31 cellular contexts compared by ENCODE assay signal in genomic region chr7:173120-173918, GRCh38. TPM values are rescaled to one million over a fixed set of nuclear protein-coding genes. Genes with fewer than 3 reads are reported as not detected.
"Had no signal": no experiment of that assay in that cellular context is flagged by ENCODE, and none has a peak within 500 bp of the region (broad histone marks: within the 10 kb centered on the region; RNA-seq: fewer than 3 reads in every experiment).

No MANE protein-coding gene starts in this region.

- H3K4me1 Mint-ChIP-seq: activated CD4-positive, alpha-beta memory T cell treated with anti-CD3 and anti-CD28 coated beads, Interleukin-2, amount 10 ng/mL, durations not matched to agents 7 days and 5 days; activated CD4-positive, alpha-beta T cell treated with anti-CD3 and anti-CD28 coated beads, Interleukin-2, amount 10 ng/mL, durations not matched to agents 7 days and 5 days; activated naive CD4-positive, alpha-beta T cell treated with anti-CD3 and anti-CD28 coated beads, Interleukin-2, amount 50 U/mL, for 24 hours; endodermal cell; naive thymus-derived CD8-positive, alpha-beta T cell; stimulated activated memory B cell treated with anti-CD40 and anti-IgM and Interleukin-4, amounts not matched to agents 10 μg/mL and 1 μg/mL and 100 μg/mL, for 72 hours had no signal

- ATAC-seq: activated naive CD8-positive, alpha-beta T cell treated with anti-CD3 and anti-CD28 coated beads, Interleukin-2, amount 50 U/mL, for 24 hours; foreskin keratinocyte; left ventricle myocardium superior; naive thymus-derived CD8-positive, alpha-beta T cell; pancreas; stimulated activated memory B cell treated with anti-CD40 and anti-IgM and Interleukin-4, amounts not matched to agents 10 μg/mL and 1 μg/mL and 100 μg/mL, for 72 hours; upper lobe of right lung; WTC11 had no signal

- H3K4me3 ChIP-seq: breast epithelium, esophagus muscularis mucosa, pancreas, prostate gland, sigmoid colon, suprapubic skin, tibial artery, upper lobe of right lung had no signal

- H3K27ac Mint-ChIP-seq: activated CD4-positive, alpha-beta memory T cell treated with anti-CD3 and anti-CD28 coated beads, Interleukin-2, amount 10 ng/mL, durations not matched to agents 7 days and 5 days; activated CD4-positive, alpha-beta T cell treated with anti-CD3 and anti-CD28 coated beads, Interleukin-2, amount 10 ng/mL, durations not matched to agents 7 days and 5 days; activated naive CD4-positive, alpha-beta T cell treated with anti-CD3 and anti-CD28 coated beads, Interleukin-2, amount 50 U/mL, for 24 hours; activated naive CD8-positive, alpha-beta T cell treated with anti-CD3 and anti-CD28 coated beads, Interleukin-2, amount 50 U/mL, for 24 hours; activated T-cell treated with anti-CD3 and anti-CD28 coated beads, Interleukin-2, amount 50 U/mL, for 24 hours; endodermal cell; naive thymus-derived CD8-positive, alpha-beta T cell; stimulated activated memory B cell treated with anti-CD40 and anti-IgM and Interleukin-4, amounts not matched to agents 10 μg/mL and 1 μg/mL and 100 μg/mL, for 72 hours; WTC11 had no signal

- H3K27me3 ChIP-seq: breast epithelium, esophagus muscularis mucosa, foreskin keratinocyte, neutrophil, pancreas, sigmoid colon, upper lobe of right lung had no signal

- H3K9me3 ChIP-seq: breast epithelium, esophagus muscularis mucosa, neutrophil, pancreas, prostate gland, sigmoid colon, suprapubic skin, tibial artery, upper lobe of right lung had no signal

- H3K4me3 Mint-ChIP-seq: activated CD4-positive, alpha-beta memory T cell treated with anti-CD3 and anti-CD28 coated beads, Interleukin-2, amount 10 ng/mL, durations not matched to agents 7 days and 5 days; activated CD4-positive, alpha-beta T cell treated with anti-CD3 and anti-CD28 coated beads, Interleukin-2, amount 10 ng/mL, durations not matched to agents 7 days and 5 days; activated naive CD4-positive, alpha-beta T cell treated with anti-CD3 and anti-CD28 coated beads, Interleukin-2, amount 50 U/mL, for 24 hours; activated naive CD8-positive, alpha-beta T cell treated with anti-CD3 and anti-CD28 coated beads, Interleukin-2, amount 50 U/mL, for 24 hours; activated T-cell treated with anti-CD3 and anti-CD28 coated beads, Interleukin-2, amount 50 U/mL, for 24 hours; dendritic cell treated with granulocyte-macrophage colony-stimulating factor and Interleukin-4, amounts not matched to agents 40 ng/mL and 50 ng/mL, for 4 days; endodermal cell; naive thymus-derived CD8-positive, alpha-beta T cell; stimulated activated memory B cell treated with anti-CD40 and anti-IgM and Interleukin-4, amounts not matched to agents 10 μg/mL and 1 μg/mL and 100 μg/mL, for 72 hours; WTC11 had no signal

- DNase-seq: activated CD4-positive, alpha-beta memory T cell treated with anti-CD3 and anti-CD28 coated beads, Interleukin-2, amount 10 ng/mL, durations not matched to agents 7 days and 5 days; activated CD4-positive, alpha-beta T cell treated with anti-CD3 and anti-CD28 coated beads for 1 hour; activated CD4-positive, alpha-beta T cell treated with anti-CD3 and anti-CD28 coated beads, Interleukin-2, amount 10 ng/mL, durations not matched to agents 7 days and 5 days; activated CD8-positive, alpha-beta memory T cell treated with anti-CD3 and anti-CD28 coated beads, Interleukin-2, amount 50 U/mL, for 48 hours; activated gamma-delta T cell; activated naive CD8-positive, alpha-beta T cell treated with anti-CD3 and anti-CD28 coated beads, Interleukin-2, amount 50 U/mL, for 24 hours; activated T-cell treated with anti-CD3 and anti-CD28 coated beads, Interleukin-2, amount 50 U/mL, for 24 hours; amygdala; central memory CD4-positive, alpha-beta T cell; endodermal cell; foreskin keratinocyte; left ventricle myocardium superior; naive thymus-derived CD8-positive, alpha-beta T cell; retina; sigmoid colon; small intestine; stimulated activated CD4-positive, alpha-beta T cell treated with anti-CD3 and anti-CD28 coated beads, Interleukin-4, amount 100 ng/mL, for 4 hours; stimulated activated CD8-positive, alpha-beta memory T cell treated with anti-CD3 and anti-CD28 coated beads, Interleukin-4, amount 100 ng/mL, for 48 hours; T-helper 2 cell; tibial artery; upper lobe of right lung had no signal

- H3K36me3 ChIP-seq: breast epithelium, esophagus muscularis mucosa, neutrophil, pancreas, prostate gland, sigmoid colon, suprapubic skin, tibial artery, upper lobe of right lung had no signal

- H3K27me3 Mint-ChIP-seq: activated CD4-positive, alpha-beta memory T cell treated with anti-CD3 and anti-CD28 coated beads, Interleukin-2, amount 10 ng/mL, durations not matched to agents 7 days and 5 days; activated CD4-positive, alpha-beta T cell treated with anti-CD3 and anti-CD28 coated beads, Interleukin-2, amount 10 ng/mL, durations not matched to agents 7 days and 5 days had no signal

- H3K36me3 Mint-ChIP-seq: activated naive CD4-positive, alpha-beta T cell treated with anti-CD3 and anti-CD28 coated beads, Interleukin-2, amount 50 U/mL, for 24 hours; naive thymus-derived CD8-positive, alpha-beta T cell; stimulated activated memory B cell treated with anti-CD40 and anti-IgM and Interleukin-4, amounts not matched to agents 10 μg/mL and 1 μg/mL and 100 μg/mL, for 72 hours; WTC11 had no signal

- H3K4me1 ChIP-seq: breast epithelium, foreskin keratinocyte, pancreas, prostate gland, suprapubic skin, tibial artery, upper lobe of right lung had no signal

- H3K9me3 Mint-ChIP-seq: activated CD4-positive, alpha-beta memory T cell treated with anti-CD3 and anti-CD28 coated beads, Interleukin-2, amount 10 ng/mL, durations not matched to agents 7 days and 5 days; activated CD4-positive, alpha-beta T cell treated with anti-CD3 and anti-CD28 coated beads, Interleukin-2, amount 10 ng/mL, durations not matched to agents 7 days and 5 days; activated naive CD4-positive, alpha-beta T cell treated with anti-CD3 and anti-CD28 coated beads, Interleukin-2, amount 50 U/mL, for 24 hours; activated naive CD8-positive, alpha-beta T cell treated with anti-CD3 and anti-CD28 coated beads, Interleukin-2, amount 50 U/mL, for 24 hours; activated T-cell treated with anti-CD3 and anti-CD28 coated beads, Interleukin-2, amount 50 U/mL, for 24 hours; dendritic cell treated with granulocyte-macrophage colony-stimulating factor and Interleukin-4, amounts not matched to agents 40 ng/mL and 50 ng/mL, for 4 days; endodermal cell; naive thymus-derived CD8-positive, alpha-beta T cell; stimulated activated memory B cell treated with anti-CD40 and anti-IgM and Interleukin-4, amounts not matched to agents 10 μg/mL and 1 μg/mL and 100 μg/mL, for 72 hours; WTC11 had no signal

- FAIRE-seq: pancreas, small intestine had no signal

- H3K27ac ChIP-seq: foreskin keratinocyte, neutrophil, pancreas, prostate gland, suprapubic skin, tibial artery, upper lobe of right lung had no signal

RNA-seq across cellular contexts. Expression of gene FAM20C, which starts 19.1 kb away (rescaled TPM):
- polyA plus RNA-seq: naive thymus-derived CD8-positive, alpha-beta T cell had no signal
